20 cellular contexts compared by ENCODE assay signal in the genomic region with DNA sequence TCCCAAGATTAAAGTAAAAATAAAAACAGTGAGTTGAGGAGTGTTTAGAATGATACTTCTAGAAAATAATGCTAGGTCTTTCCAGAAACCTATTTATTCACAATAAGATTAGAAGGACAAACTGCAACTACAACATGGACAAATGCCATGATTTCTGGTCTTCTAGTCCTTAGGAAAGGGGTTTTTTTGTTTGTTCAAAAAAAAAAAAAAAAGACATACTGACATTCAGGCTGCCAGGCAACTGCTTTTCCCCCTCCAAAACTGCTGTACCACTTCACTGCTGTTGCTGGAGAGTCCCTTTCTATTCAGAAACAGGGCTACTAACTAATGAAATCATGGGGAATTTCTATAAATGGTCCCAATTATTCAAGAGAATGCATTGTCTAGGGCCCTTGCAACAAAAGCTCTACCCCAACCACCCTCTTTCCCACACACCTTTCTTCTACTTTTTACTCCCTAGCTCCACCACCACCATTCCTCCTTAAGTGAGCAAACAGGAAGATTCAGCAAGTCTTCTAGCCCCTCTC. TPM values are rescaled to one million over a fixed set of nuclear protein-coding genes. Genes with fewer than 3 reads are reported as not detected.
A peak's percentile ranks its signal among the peaks of the same experiment; 100 is the strongest.
DNase-seq lines count a peak whose midpoint lies in the region; ATAC-seq and TF ChIP-seq lines count a peak whose summit lies in the region.
"Had no signal": no experiment of that assay in that cellular context is flagged by ENCODE, and none has a peak within 500 bp of the region (broad histone marks: within the 10 kb centered on the region; RNA-seq: fewer than 3 reads in every experiment).

No MANE protein-coding gene starts in this region.

- H3K79me2 ChIP-seq in GM23338 (replicated peaks; ENCODE audit: insufficient read depth), result peaks cover 97% of the 10 kb centered on the region
- H3K79me2 ChIP-seq in mesendoderm (ENCODE audit: control insufficient read depth, insufficient read depth, low read length), result peaks cover 65% of the 10 kb centered on the region

- no peak overlapping the region for H3K4ac ChIP-seq in mesendoderm (ENCODE audit: low read depth, low read length)

- peaks cover 7% of the 10 kb centered on the region for H3K79me1 ChIP-seq in mesendoderm (ENCODE audit: low read length)

- H3K4me1 Mint-ChIP-seq in GM23338 (peaks cover 78% of the 10 kb centered on the region), brain (peaks cover 92% of the 10 kb centered on the region)
- H3K4me1 Mint-ChIP-seq: CD8-positive, alpha-beta memory T cell had no signal

- peaks cover 8% of the 10 kb centered on the region; the same call in 1 of the 2 replicates for H3K9me2 ChIP-seq in GM23338 (ENCODE audit: insufficient read depth)
- H3K9me2 ChIP-seq: SK-N-SH had no signal

- H3K4me1 ChIP-seq in BLaER1, result peaks cover 100% of the 10 kb centered on the region
- H3K4me1 ChIP-seq in GM23338 (ENCODE audit: insufficient read depth), result peaks cover 64% of the 10 kb centered on the region
- H3K4me1 ChIP-seq in mesendoderm (ENCODE audit: control insufficient read depth, low read depth, low read length), result peaks cover 30% of the 10 kb centered on the region
- H3K4me1 ChIP-seq: prostate gland had no signal

- TF ChIP-seq CTCF in GM23338 (conservative IDR thresholded peaks at IDR 0.05; ENCODE audit: low read depth in 2 of 2) (no peak), brain (conservative IDR thresholded peaks at IDR 0.05) (no peak), omental fat pad (IDR thresholded peaks at IDR 0.05) (no peak)

- H3K36me3 Mint-ChIP-seq in GM23338 (ENCODE audit: low read depth) (no peaks in the 10 kb centered on the region; the same call in 1 of the 3 replicates), brain (peaks cover 4% of the 10 kb centered on the region)

- H3K27me3 Mint-ChIP-seq in GM23338 (ENCODE audit: insufficient read depth, low read depth, poor library complexity) (no peaks in the 10 kb centered on the region), brain (no peaks in the 10 kb centered on the region)

- no peak overlapping the region for H4K5ac ChIP-seq in mesendoderm (ENCODE audit: low read length)

- no peaks in the 10 kb centered on the region for H3K9me3 Mint-ChIP-seq in GM23338
- no peaks in the 10 kb centered on the region for H3K9me3 Mint-ChIP-seq in brain
- H3K9me3 Mint-ChIP-seq: activated CD8-positive, alpha-beta T cell treated with anti-CD3 and anti-CD28 coated beads for 36 hours; natural killer cell treated with Interleukin-12 subunit alpha and Interleukin-12 subunit beta and Interleukin-15 and Interleukin-18, amount 100 ng/mL, for 72 hours; stimulated activated naive CD8-positive, alpha-beta T cell treated with anti-CD3 and anti-CD28 coated beads, Interleukin-15, Interleukin-2, amounts not matched to agents 100 ng/mL and 50 ng/mL, for 24 hours had no signal

- H2AK5ac ChIP-seq in mesendoderm (ENCODE audit: low read length), result no peak overlapping the region

- no peak overlapping the region for H2BK120ac ChIP-seq in mesendoderm (ENCODE audit: low read depth, low read length)

- ATAC-seq in GM23338 (no peak; the same call in 2 of the 3 replicates), GM19452 (IDR thresholded peaks at IDR 0.05; ENCODE audit: unreplicated experiment) (no peak), HG02973 (IDR thresholded peaks at IDR 0.05; ENCODE audit: unreplicated experiment) (no peak), omental fat pad (ENCODE audit: low FRiP score) (no peak)
- ATAC-seq: activated CD8-positive, alpha-beta T cell treated with anti-CD3 and anti-CD28 coated beads for 36 hours; natural killer cell treated with Interleukin-12 subunit alpha and Interleukin-12 subunit beta and Interleukin-15 and Interleukin-18, amount 100 ng/mL, for 72 hours had no signal

- H3K27ac Mint-ChIP-seq in GM23338 (peak overlapping the region; percentile 57), brain (peak overlapping the region in 4 of 5 experiments; percentile 68 to 92 (median 88))
- H3K27ac Mint-ChIP-seq: activated CD8-positive, alpha-beta T cell treated with anti-CD3 and anti-CD28 coated beads for 36 hours; CD8-positive, alpha-beta memory T cell; natural killer cell treated with Interleukin-12 subunit alpha and Interleukin-12 subunit beta and Interleukin-15 and Interleukin-18, amount 100 ng/mL, for 72 hours; stimulated activated naive CD8-positive, alpha-beta T cell treated with anti-CD3 and anti-CD28 coated beads, Interleukin-15, Interleukin-2, amounts not matched to agents 100 ng/mL and 50 ng/mL, for 24 hours had no signal

- H4K8ac ChIP-seq in mesendoderm (ENCODE audit: low read depth, low read length), result no peak overlapping the region

- H3K4me3 ChIP-seq in BLaER1, result no peak overlapping the region
- H3K4me3 ChIP-seq in GM23338, result no peak overlapping the region
- H3K4me3 ChIP-seq in mesendoderm (ENCODE audit: low read length), result no peak overlapping the region
- H3K4me3 ChIP-seq: Peyer's patch, prostate gland, transverse colon had no signal

- no peak for DNase-seq in GM23338 (ENCODE audit: low spot score)
- no peak for DNase-seq in mesendoderm
- DNase-seq in NCI-H226, result no peak
- no peak for DNase-seq in omental fat pad (ENCODE audit: low spot score)
- DNase-seq: activated CD8-positive, alpha-beta T cell treated with anti-CD3 and anti-CD28 coated beads for 36 hours; activated naive CD4-positive, alpha-beta T cell; amniotic stem cell; CD8-positive, alpha-beta memory T cell; NCI-H1436 treated with DMSO at 0.1 percent for 48 hours; Peyer's patch; SK-N-SH; T-helper 9 cell; transverse colon had no signal

- H3K4me3 Mint-ChIP-seq in GM23338, result peak overlapping the region; percentile 32; the same call in 2 of the 3 replicates
- H3K4me3 Mint-ChIP-seq in brain, result peak overlapping the region in 2 of 5 experiments; percentile 67 to 75
- H3K4me3 Mint-ChIP-seq: activated CD8-positive, alpha-beta T cell treated with anti-CD3 and anti-CD28 coated beads for 36 hours; CD8-positive, alpha-beta memory T cell; natural killer cell treated with Interleukin-12 subunit alpha and Interleukin-12 subunit beta and Interleukin-15 and Interleukin-18, amount 100 ng/mL, for 72 hours; stimulated activated naive CD8-positive, alpha-beta T cell treated with anti-CD3 and anti-CD28 coated beads, Interleukin-15, Interleukin-2, amounts not matched to agents 100 ng/mL and 50 ng/mL, for 24 hours had no signal

- H3K18ac ChIP-seq in mesendoderm (ENCODE audit: low read length), result peak overlapping the region; percentile 90

- H3K9me3 ChIP-seq in BLaER1, result no peaks in the 10 kb centered on the region
- H3K9me3 ChIP-seq: Peyer's patch, prostate gland, SK-N-SH, transverse colon had no signal

- H3F3A ChIP-seq in GM23338 (replicated peaks; ENCODE audit: low read depth), result no peaks in the 10 kb centered on the region

- H2BK5ac ChIP-seq in mesendoderm (ENCODE audit: low read length), result no peak overlapping the region

- H3K9ac ChIP-seq in BLaER1 (no peak overlapping the region), mesendoderm (ENCODE audit: low read length) (peak overlapping the region; percentile 20)
- H3K9ac ChIP-seq: SK-N-SH had no signal

- no peak overlapping the region for H2AFZ ChIP-seq in GM23338

- H3K56ac ChIP-seq in mesendoderm (ENCODE audit: low read length), result peak overlapping the region; percentile 61

- H3K27ac ChIP-seq in BLaER1 (no peak overlapping the region), GM23338 (ENCODE audit: low read depth) (peak overlapping the region; percentile 48), mesendoderm (ENCODE audit: low read depth, low read length) (peak overlapping the region; percentile 40)
- H3K27ac ChIP-seq: Peyer's patch, prostate gland, transverse colon had no signal

- H3K4me2 ChIP-seq in BLaER1, result peak overlapping the region; percentile 90
- peak overlapping the region; percentile 52 for H3K4me2 ChIP-seq in GM23338
- peak overlapping the region; percentile 12 for H3K4me2 ChIP-seq in mesendoderm (ENCODE audit: low read length)
- H3K4me2 ChIP-seq: SK-N-SH had no signal

- H3K27me3 ChIP-seq in BLaER1, result no peaks in the 10 kb centered on the region
- H3K27me3 ChIP-seq in GM23338 (ENCODE audit: insufficient read depth), result no peaks in the 10 kb centered on the region
- no peaks in the 10 kb centered on the region for H3K27me3 ChIP-seq in mesendoderm (ENCODE audit: insufficient read depth, low read length, poor library complexity)
- H3K27me3 ChIP-seq: Peyer's patch, transverse colon had no signal

- H3K36me3 ChIP-seq in BLaER1 (peaks cover 81% of the 10 kb centered on the region), GM23338 (ENCODE audit: insufficient read depth) (no peaks in the 10 kb centered on the region), mesendoderm (ENCODE audit: control insufficient read depth, insufficient read depth, low read length) (no peaks in the 10 kb centered on the region)
- H3K36me3 ChIP-seq: Peyer's patch, prostate gland, transverse colon had no signal

- no peak overlapping the region for H2BK15ac ChIP-seq in mesendoderm (replicated peaks; ENCODE audit: low read depth)

- H4K20me1 ChIP-seq in BLaER1 (peaks cover 100% of the 10 kb centered on the region), GM23338 (replicated peaks; ENCODE audit: insufficient read depth) (no peaks in the 10 kb centered on the region; the same call in 1 of the 2 replicates)

- H3K23ac ChIP-seq in mesendoderm (ENCODE audit: low read length), result no peak overlapping the region

TF ChIP-seq in GM23338, 12 proteins besides CTCF, POLR2A, EP300 and RAD21 (continues in another document):
- no peak for TF ChIP-seq JUNB (IDR thresholded peaks at IDR 0.05; ENCODE audit: unreplicated experiment)

RNA-seq across cellular contexts. Expression of gene ZNF608, which starts 14.0 kb away (rescaled TPM):
- total RNA-seq in GM23338 (2014; rRNA removed; shearing (Covaris generic)), result 39.7 and 42.4 TPM in 2 replicates
- 20.0 and 20.5 TPM in 2 replicates for polyA plus RNA-seq in GM23338 (2016; fragmentation: Nextera tagmentation; extraction: Ambion mirVana)
- polyA plus RNA-seq in brain (ENCODE audit: insufficient read depth, low read depth, low replicate concordance), result 15.6 TPM
- polyA plus RNA-seq in mesendoderm (2013, experiment 1 of 2), result 45.0 TPM
- 42.8 TPM for polyA plus RNA-seq in mesendoderm (2013, experiment 2 of 2)
- 10 to 100 TPM; 14.8 to 26.2 (median 20.8) TPM for total RNA-seq in omental fat pad
- total RNA-seq: activated CD8-positive, alpha-beta T cell treated with anti-CD3 and anti-CD28 coated beads for 36 hours; CD8-positive, alpha-beta memory T cell had no signal
- polyA plus RNA-seq: CD8-positive, alpha-beta memory T cell had no signal

Comparison
In these comparisons a context has a peak if more than half of its experiments do, and no peak if none do; other contexts are left out.
1. H3K4me2 ChIP-seq: peak in every context shown above with its lines; median percentile 90 in BLaER1; 52 in GM23338; 12 in mesendoderm.